13 cellular contexts compared by ENCODE assay signal in genomic region chr18:75162467-75162866, GRCh38. TPM values are rescaled to one million over a fixed set of nuclear protein-coding genes. Genes with fewer than 3 reads are reported as not detected.
DNase-seq lines count a peak whose midpoint lies in the region; ATAC-seq, FAIRE-seq and TF ChIP-seq lines count a peak whose summit lies in the region.
"Had no signal": no experiment of that assay in that cellular context is flagged by ENCODE, and none has a peak within 500 bp of the region (broad histone marks: within the 10 kb centered on the region; RNA-seq: fewer than 3 reads in every experiment).

No MANE protein-coding gene starts in this region.

- peak; percentile 75 for ATAC-seq in esophagus mucosa
- ATAC-seq in naive thymus-derived CD4-positive, alpha-beta T cell = no peak

- H3K4me1 Mint-ChIP-seq in CD8-positive, alpha-beta memory T cell = peaks cover 10 to 11% (median 10%) of the 10 kb centered on the region in 3 donors
- H3K4me1 Mint-ChIP-seq in naive thymus-derived CD4-positive, alpha-beta T cell = peaks cover 7 to 24% (median 12%) of the 10 kb centered on the region in 7 donors
- H3K4me1 Mint-ChIP-seq in glutamatergic neuron (ENCODE audit: low read depth, unreplicated experiment) = no peaks in the 10 kb centered on the region

- TF ChIP-seq CTCF in glutamatergic neuron (IDR thresholded peaks at IDR 0.05; ENCODE audit: partially characterized antibody, unreplicated experiment) = no peak

- H3K27me3 ChIP-seq in CD8-positive, alpha-beta memory T cell (ENCODE audit: insufficient read depth, low read length, poor library complexity, severe bottlenecking) = no peaks in the 10 kb centered on the region
- no peaks in the 10 kb centered on the region for H3K27me3 ChIP-seq in naive thymus-derived CD4-positive, alpha-beta T cell (ENCODE audit: control insufficient read depth in 2 of 2, insufficient read depth in 2 of 2, low read length in 2 of 2)
- H3K27me3 ChIP-seq: Peyer's patch had no signal

- no peak overlapping the region for H3K27ac ChIP-seq in CD8-positive, alpha-beta memory T cell (ENCODE audit: low read depth, low read length)
- no peak overlapping the region for H3K27ac ChIP-seq in naive thymus-derived CD4-positive, alpha-beta T cell (ENCODE audit: low read depth, low read length)
- H3K27ac ChIP-seq: prostate gland had no signal

- DNase-seq in CD8-positive, alpha-beta memory T cell = no peak
- DNase-seq in RCC 7860 (ENCODE audit: low spot score) = peak; percentile 14
- DNase-seq in naive thymus-derived CD4-positive, alpha-beta T cell = no peak
- DNase-seq in NCI-H128 (lab: John Stamatoyannopoulos, UW; ENCODE audit: unreplicated experiment) = no peak
- DNase-seq in GM12891 (ENCODE audit: insufficient read length, low spot score) = no peak
- DNase-seq in CD1c-positive myeloid dendritic cell (ENCODE audit: extremely low spot score) = no peak
- no peak for DNase-seq in glutamatergic neuron
- DNase-seq: NCI-H446 treated with DMSO at 0.1 percent for 48 hours had no signal

- CTCF ChIA-PET in CD8-positive, alpha-beta memory T cell (lab: Charles Lee) = no interaction called here
- CTCF ChIA-PET in naive thymus-derived CD4-positive, alpha-beta T cell (lab: Charles Lee) = no interaction called here

- no peaks in the 10 kb centered on the region for H3K4me1 ChIP-seq in CD8-positive, alpha-beta memory T cell (ENCODE audit: insufficient read depth, low read length)
- H3K4me1 ChIP-seq in naive thymus-derived CD4-positive, alpha-beta T cell (ENCODE audit: control insufficient read depth in 2 of 2, insufficient read depth in 2 of 2, low read length in 2 of 2) = no peaks in the 10 kb centered on the region
- H3K4me1 ChIP-seq: Peyer's patch, prostate gland had no signal

- H3K9me3 Mint-ChIP-seq in CD8-positive, alpha-beta memory T cell = peaks cover 0 to 2% (median 2%) of the 10 kb centered on the region in 5 donors
- H3K9me3 Mint-ChIP-seq in naive thymus-derived CD4-positive, alpha-beta T cell = peaks cover 0 to 13% (median 0%) of the 10 kb centered on the region in 11 donors
- peaks cover 9% of the 10 kb centered on the region for H3K9me3 Mint-ChIP-seq in glutamatergic neuron (ENCODE audit: unreplicated experiment)
- H3K9me3 Mint-ChIP-seq: activated naive CD4-positive, alpha-beta T cell treated with anti-CD3 and anti-CD28 coated beads, Interleukin-2, amount 10 ng/mL, durations not matched to agents 7 days and 5 days had no signal

- no peaks in the 10 kb centered on the region for H3K9me3 ChIP-seq in CD8-positive, alpha-beta memory T cell (ENCODE audit: low read length)
- peaks cover 0 to 6% (median 0%) of the 10 kb centered on the region in 3 experiments for H3K9me3 ChIP-seq in naive thymus-derived CD4-positive, alpha-beta T cell (ENCODE audit: control insufficient read depth in 2 of 3, low read length in 3 of 3)
- H3K9me3 ChIP-seq: Peyer's patch, prostate gland had no signal

- FAIRE-seq in RCC 7860 (lab: Jason Lieb, UNC) (no peak), GM12891 (lab: Jason Lieb, UNC) (no peak)
- FAIRE-seq: TTC549 had no signal

- H3K36me3 Mint-ChIP-seq in CD8-positive, alpha-beta memory T cell = peaks cover 0 to 2% (median 0%) of the 10 kb centered on the region in 3 donors
- H3K36me3 Mint-ChIP-seq in naive thymus-derived CD4-positive, alpha-beta T cell = peaks cover 0 to 4% (median 0%) of the 10 kb centered on the region in 5 donors
- no peaks in the 10 kb centered on the region for H3K36me3 Mint-ChIP-seq in glutamatergic neuron (ENCODE audit: unreplicated experiment)
- H3K36me3 Mint-ChIP-seq: activated naive CD4-positive, alpha-beta T cell treated with anti-CD3 and anti-CD28 coated beads, Interleukin-2, amount 10 ng/mL, durations not matched to agents 7 days and 5 days had no signal

- no peak for TF ChIP-seq POLR2A in GM12891 (IDR thresholded peaks at IDR 0.05; ENCODE audit: low read depth, low read length)

- peaks cover 1 to 10% of the 10 kb centered on the region in 2 donors for H3K27me3 Mint-ChIP-seq in CD8-positive, alpha-beta memory T cell
- peaks cover 0 to 4% (median 0%) of the 10 kb centered on the region in 5 donors for H3K27me3 Mint-ChIP-seq in naive thymus-derived CD4-positive, alpha-beta T cell
- H3K27me3 Mint-ChIP-seq in glutamatergic neuron (ENCODE audit: unreplicated experiment) = no peaks in the 10 kb centered on the region

- no peaks in the 10 kb centered on the region for H3K36me3 ChIP-seq in CD8-positive, alpha-beta memory T cell (ENCODE audit: insufficient read depth, low read length)
- H3K36me3 ChIP-seq in naive thymus-derived CD4-positive, alpha-beta T cell (ENCODE audit: control insufficient read depth in 2 of 3, insufficient read depth in 3 of 3, low read length in 3 of 3) = no peaks in the 10 kb centered on the region
- H3K36me3 ChIP-seq: Peyer's patch, prostate gland had no signal

- intact Hi-C loops in naive thymus-derived CD4-positive, alpha-beta T cell (cut with micrococcal nuclease) = no loop called here

- peak overlapping the region in 6 of 7 donors; percentile 32 to 93 (median 86) for H3K4me3 Mint-ChIP-seq in CD8-positive, alpha-beta memory T cell
- peak overlapping the region in 6 of 10 donors; percentile 25 to 95 (median 90) for H3K4me3 Mint-ChIP-seq in naive thymus-derived CD4-positive, alpha-beta T cell
- no peak overlapping the region for H3K4me3 Mint-ChIP-seq in glutamatergic neuron (ENCODE audit: unreplicated experiment)

- H3K27ac Mint-ChIP-seq in CD8-positive, alpha-beta memory T cell = no peak overlapping the region
- peak overlapping the region in 2 of 9 donors; percentile 88 for H3K27ac Mint-ChIP-seq in naive thymus-derived CD4-positive, alpha-beta T cell
- H3K27ac Mint-ChIP-seq in glutamatergic neuron (ENCODE audit: unreplicated experiment) = no peak overlapping the region
- H3K27ac Mint-ChIP-seq: activated naive CD4-positive, alpha-beta T cell treated with anti-CD3 and anti-CD28 coated beads, Interleukin-2, amount 10 ng/mL, durations not matched to agents 7 days and 5 days had no signal

- POLR2A ChIA-PET in CD8-positive, alpha-beta memory T cell (lab: Charles Lee) = no interaction called here
- POLR2A ChIA-PET in naive thymus-derived CD4-positive, alpha-beta T cell (lab: Charles Lee) = interaction anchor here (0.7 to 1.5 kb wide), 2 partner anchors 48 to 120 kb away, joined by 3 to 4 read pairs; partner anchors contain the start of gene TSHZ1

- H3K4me3 ChIP-seq in CD8-positive, alpha-beta memory T cell (ENCODE audit: low read length) = no peak overlapping the region
- no peak overlapping the region for H3K4me3 ChIP-seq in naive thymus-derived CD4-positive, alpha-beta T cell (ENCODE audit: low read length)
- H3K4me3 ChIP-seq: prostate gland had no signal

TF ChIP-seq in GM12891, 5 proteins besides CTCF, POLR2A, EP300 and RAD21:
- TF ChIP-seq PAX5 (IDR thresholded peaks at IDR 0.05; ENCODE audit: insufficient read depth, low read length, severe bottlenecking) = no peak
- no peak for TF ChIP-seq TAF1 (IDR thresholded peaks at IDR 0.05; ENCODE audit: low read depth, low read length)
- TF ChIP-seq SPI1 (IDR thresholded peaks at IDR 0.05; ENCODE audit: low read depth, low read length) = no peak
- TF ChIP-seq POU2F2 (IDR thresholded peaks at IDR 0.05; ENCODE audit: low read depth, low read length) = no peak
- TF ChIP-seq POLR2AphosphoS5 (IDR thresholded peaks at IDR 0.05; ENCODE audit: low read depth, low read length) = no peak

RNA-seq across cellular contexts. Expression of gene PTGR3, which starts 46.5 kb away (rescaled TPM):
- total RNA-seq in CD8-positive, alpha-beta memory T cell = 10 to 100 TPM; 25.8 to 26.3 TPM
- 20.3 TPM for polyA plus RNA-seq in CD8-positive, alpha-beta memory T cell
- total RNA-seq in esophagus mucosa (21.2 TPM), glutamatergic neuron (ENCODE audit: unreplicated experiment) (20.4 TPM)
- total RNA-seq in naive thymus-derived CD4-positive, alpha-beta T cell = 10 to 100 TPM; 25.1 to 59.1 (median 31.7) TPM
- polyA plus RNA-seq in naive thymus-derived CD4-positive, alpha-beta T cell = 10 to 100 TPM; 17.0 to 25.5 TPM
- 23.2 TPM for polyA plus RNA-seq in GM12891 (2012; ENCODE audit: low read depth, missing spikeins)

RNA-seq across cellular contexts. Expression of gene TSHZ1, which starts 48.1 kb away (rescaled TPM):
- 10 to 100 TPM; 17.9 to 18.6 TPM for total RNA-seq in CD8-positive, alpha-beta memory T cell
- polyA plus RNA-seq in CD8-positive, alpha-beta memory T cell = 9.0 TPM
- total RNA-seq in esophagus mucosa = 9.2 TPM
- total RNA-seq in naive thymus-derived CD4-positive, alpha-beta T cell = 10 to 100 TPM; 17.9 to 33.5 (median 25.7) TPM
- polyA plus RNA-seq in naive thymus-derived CD4-positive, alpha-beta T cell = 1 to 10 TPM; 4.5 to 6.6 TPM
- 3.3 TPM for polyA plus RNA-seq in GM12891 (2012; ENCODE audit: low read depth, missing spikeins)
- total RNA-seq in glutamatergic neuron (ENCODE audit: unreplicated experiment) = 5.3 TPM
